12 cellular contexts compared by ENCODE assay signal in the genomic region with DNA sequence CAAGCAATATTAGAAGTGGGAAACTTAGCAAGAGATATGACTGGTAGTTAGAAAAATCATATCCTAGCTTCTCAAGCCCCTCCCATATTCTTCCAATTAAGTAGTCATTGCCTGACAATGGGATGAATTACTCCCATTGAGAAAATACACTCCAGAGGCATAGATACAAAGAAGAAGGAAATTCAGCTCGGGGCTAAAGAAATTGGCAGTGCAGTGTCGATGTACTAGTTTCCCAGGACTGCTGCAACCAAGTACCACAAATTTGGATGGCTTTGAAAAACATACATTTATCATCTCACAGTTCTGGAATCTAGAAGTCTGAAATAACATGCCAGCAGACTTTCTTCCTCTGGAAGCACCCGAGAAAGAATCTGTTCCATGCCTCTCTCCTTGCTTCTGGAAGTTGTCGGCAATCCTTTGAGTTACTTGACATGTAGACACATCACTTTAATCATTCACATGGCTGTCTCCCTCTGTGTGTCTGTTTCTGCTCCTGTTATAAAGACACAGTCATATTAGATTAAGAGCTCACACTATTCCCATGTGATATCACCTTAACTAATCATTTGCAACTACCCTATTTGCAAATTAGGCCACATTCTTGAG.
"Had no signal": no experiment of that assay in that cellular context is flagged by ENCODE, and none has a peak within 500 bp of the region (broad histone marks: within the 10 kb centered on the region; RNA-seq: fewer than 3 reads in every experiment).

No MANE protein-coding gene starts in this region.

- H3K9me3 ChIP-seq: ascending aorta, pancreas had no signal

- H3K36me3 ChIP-seq: ascending aorta, left lung, pancreas, uterus had no signal

- ATAC-seq: activated CD8-positive, alpha-beta memory T cell treated with anti-CD3 and anti-CD28 coated beads, Interleukin-2, amount 10 ng/mL, durations not matched to agents 7 days and 5 days; left lung; pancreas had no signal

- H3K4me3 ChIP-seq: ascending aorta, left lung, pancreas, uterus had no signal

- H3K36me3 Mint-ChIP-seq: memory B cell had no signal

- H3K27me3 ChIP-seq: ascending aorta, left lung, pancreas, uterus had no signal

- H3K27ac Mint-ChIP-seq: memory B cell had no signal

- H3K4me1 ChIP-seq: ascending aorta, left lung, pancreas, uterus had no signal

- H3K4me3 Mint-ChIP-seq: activated CD8-positive, alpha-beta memory T cell treated with anti-CD3 and anti-CD28 coated beads, Interleukin-2, amount 10 ng/mL, durations not matched to agents 7 days and 5 days; activated T-cell treated with anti-CD3 and anti-CD28 coated beads, Interleukin-2, amount 50 U/mL, for 24 hours; memory B cell had no signal

- H3K27ac ChIP-seq: ascending aorta, pancreas, uterus had no signal

- H3K27me3 Mint-ChIP-seq: activated CD8-positive, alpha-beta memory T cell treated with anti-CD3 and anti-CD28 coated beads, Interleukin-2, amount 10 ng/mL, durations not matched to agents 7 days and 5 days; memory B cell had no signal

- DNase-seq: activated CD4-positive, alpha-beta T cell treated with anti-CD3 and anti-CD28 coated beads, Interleukin-2, amount 50 U/mL, for 4 hours; activated CD8-positive, alpha-beta memory T cell treated with anti-CD3 and anti-CD28 coated beads, Interleukin-2, amount 10 ng/mL, durations not matched to agents 7 days and 5 days; activated T-cell treated with anti-CD3 and anti-CD28 coated beads, Interleukin-2, amount 50 U/mL, for 24 hours; effector CD4-positive, alpha-beta T cell; left lung; pancreas; retina; stimulated activated CD4-positive, alpha-beta T cell treated with anti-CD3 and anti-CD28 coated beads, Interleukin-4, amount 100 ng/mL, for 4 hours; T-helper 2 cell; uterus had no signal
